In the genomic region with DNA sequence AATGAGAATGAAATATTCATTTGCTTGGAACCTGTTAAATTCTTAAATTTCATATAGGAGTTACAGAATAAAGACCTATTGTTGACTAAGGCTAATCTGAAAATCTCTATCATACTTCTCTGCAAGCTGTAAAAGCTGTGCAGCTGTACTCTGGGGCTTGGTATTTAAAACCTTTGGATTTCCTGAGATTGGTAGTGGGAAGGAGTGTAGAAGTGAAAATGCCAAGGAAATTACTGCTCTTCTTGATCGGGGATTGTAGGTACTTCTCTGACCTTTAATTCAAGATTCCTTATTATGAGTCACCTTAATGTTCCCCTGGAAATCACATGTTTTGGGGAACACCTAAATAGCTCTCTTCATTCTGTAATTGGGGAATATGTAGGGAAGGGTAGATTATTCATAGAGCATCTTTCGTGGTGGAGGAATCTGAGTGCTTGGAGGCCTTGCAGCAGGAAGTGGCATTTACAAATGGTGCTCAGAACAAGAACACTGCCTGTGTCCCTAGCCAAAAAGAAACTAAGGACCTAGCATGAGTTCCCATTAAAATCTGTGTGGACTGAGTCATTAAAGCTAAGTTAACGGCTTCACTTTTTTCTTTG, we compare ENCODE assay signal across 25 cellular contexts.
A peak's percentile ranks its signal among the peaks of the same experiment; 100 is the strongest.
DNase-seq lines count a peak whose midpoint lies in the region; TF ChIP-seq lines count a peak whose summit lies in the region.
"Had no signal": no experiment of that assay in that cellular context is flagged by ENCODE, and none has a peak within 500 bp of the region (broad histone marks: within the 10 kb centered on the region; RNA-seq: fewer than 3 reads in every experiment).

No MANE protein-coding gene starts in this region.

- no peaks in the 10 kb centered on the region for H3K27me3 ChIP-seq in CD4-positive, alpha-beta memory T cell (ENCODE audit: insufficient read depth, low read length)
- H3K27me3 ChIP-seq: esophagus squamous epithelium, hepatocyte, tibial nerve had no signal

- TF ChIP-seq POLR2A in erythroblast (IDR thresholded peaks at IDR 0.05; ENCODE audit: low read length), result no peak

- H3K27ac Mint-ChIP-seq in HFFc6, result peak overlapping the region; percentile 48; the same call in 1 of the 2 replicates
- no peak overlapping the region for H3K27ac Mint-ChIP-seq in CD4-positive, alpha-beta memory T cell
- H3K27ac Mint-ChIP-seq: activated CD8-positive, alpha-beta T cell treated with anti-CD3 and anti-CD28 coated beads for 36 hours; activated naive CD8-positive, alpha-beta T cell treated with anti-CD3 and anti-CD28 coated beads, Interleukin-2, amount 10 ng/mL, durations not matched to agents 7 days and 5 days; H9; naive B cell; stimulated activated naive CD8-positive, alpha-beta T cell treated with anti-CD3 and anti-CD28 coated beads, Interleukin-15, Interleukin-2, amounts not matched to agents 100 ng/mL and 50 ng/mL, for 24 hours had no signal

- CTCF ChIA-PET in CD4-positive, alpha-beta memory T cell (lab: Charles Lee; ENCODE audit: partially characterized antibody), result no interaction called here

- H3K4me1 ChIP-seq in CD4-positive, alpha-beta memory T cell (ENCODE audit: insufficient read depth, low read length), result no peaks in the 10 kb centered on the region

- no peak overlapping the region for H3K4me3 ChIP-seq in CD4-positive, alpha-beta memory T cell (ENCODE audit: low read length in 2 of 2)
- H3K4me3 ChIP-seq: esophagus squamous epithelium, hepatocyte, tibial nerve had no signal

- H3K9me3 Mint-ChIP-seq in HFFc6, result no peaks in the 10 kb centered on the region
- peaks cover 0 to 4% (median 1%) of the 10 kb centered on the region in 8 donors for H3K9me3 Mint-ChIP-seq in CD4-positive, alpha-beta memory T cell
- H3K9me3 Mint-ChIP-seq: activated CD8-positive, alpha-beta T cell treated with anti-CD3 and anti-CD28 coated beads for 36 hours; activated naive CD8-positive, alpha-beta T cell treated with anti-CD3 and anti-CD28 coated beads, Interleukin-2, amount 10 ng/mL, durations not matched to agents 7 days and 5 days; H9; stimulated activated naive CD8-positive, alpha-beta T cell treated with anti-CD3 and anti-CD28 coated beads, Interleukin-15, Interleukin-2, amounts not matched to agents 100 ng/mL and 50 ng/mL, for 24 hours had no signal

- POLR2A ChIA-PET in CD4-positive, alpha-beta memory T cell (lab: Charles Lee; ENCODE audit: partially characterized antibody), result no interaction called here

- no peaks in the 10 kb centered on the region; the same call in 1 of the 2 replicates for H3K36me3 Mint-ChIP-seq in HFFc6 (ENCODE audit: low read depth)
- H3K36me3 Mint-ChIP-seq in CD4-positive, alpha-beta memory T cell, result no peaks in the 10 kb centered on the region
- H3K36me3 Mint-ChIP-seq: activated naive CD8-positive, alpha-beta T cell treated with anti-CD3 and anti-CD28 coated beads, Interleukin-2, amount 10 ng/mL, durations not matched to agents 7 days and 5 days had no signal

- peaks cover 1% of the 10 kb centered on the region; the same call in 1 of the 2 replicates for H3K27me3 Mint-ChIP-seq in HFFc6 (ENCODE audit: insufficient read depth)
- peaks cover 0 to 2% of the 10 kb centered on the region in 2 donors for H3K27me3 Mint-ChIP-seq in CD4-positive, alpha-beta memory T cell
- H3K27me3 Mint-ChIP-seq: activated naive CD8-positive, alpha-beta T cell treated with anti-CD3 and anti-CD28 coated beads, Interleukin-2, amount 10 ng/mL, durations not matched to agents 7 days and 5 days had no signal

- no peak for TF ChIP-seq CTCF in HFFc6 (IDR thresholded peaks at IDR 0.05)

- H3K27ac ChIP-seq in substantia nigra (ENCODE audit: low read depth, low read length, poor library complexity, severe bottlenecking), result peak overlapping the region; percentile 41
- H3K27ac ChIP-seq in CD4-positive, alpha-beta memory T cell (ENCODE audit: low read depth, low read length), result no peak overlapping the region
- H3K27ac ChIP-seq: esophagus squamous epithelium, hepatocyte, tibial nerve had no signal

- DNase-seq in Daoy (ENCODE audit: low read depth) (peak; percentile 39), HFFc6 (no peak), foreskin melanocyte (peak; percentile 22), substantia nigra (lab: John Stamatoyannopoulos, UW) (no peak), erythroblast (lab: John Stamatoyannopoulos, UW) (no peak), dermis blood vessel endothelial cell (no peak)
- DNase-seq in CD4-positive, alpha-beta memory T cell, result no peak
- DNase-seq: activated CD8-positive, alpha-beta T cell treated with anti-CD3 and anti-CD28 coated beads for 36 hours; activated effector memory CD4-positive, alpha-beta T cell treated with anti-CD3 and anti-CD28 coated beads, Interleukin-2, amount 50 U/mL, for 16 hours; activated naive CD8-positive, alpha-beta T cell treated with anti-CD3 and anti-CD28 coated beads, Interleukin-2, amount 10 ng/mL, durations not matched to agents 7 days and 5 days; cortex of kidney; esophagus squamous epithelium; GDM1; H9; IMR-90; left cardiac atrium; naive B cell; NCI-H1105 treated with DMSO at 0.1 percent for 48 hours; NCI-H2029; NCI-H774; nucleus accumbens; T-helper 2 cell had no signal

- H3K4me3 Mint-ChIP-seq in HFFc6, result peak overlapping the region; percentile 24; the same call in 1 of the 2 replicates
- H3K4me3 Mint-ChIP-seq in CD4-positive, alpha-beta memory T cell, result no peak overlapping the region
- H3K4me3 Mint-ChIP-seq: activated CD8-positive, alpha-beta T cell treated with anti-CD3 and anti-CD28 coated beads for 36 hours; activated naive CD8-positive, alpha-beta T cell treated with anti-CD3 and anti-CD28 coated beads, Interleukin-2, amount 10 ng/mL, durations not matched to agents 7 days and 5 days; H9; naive B cell; stimulated activated naive CD8-positive, alpha-beta T cell treated with anti-CD3 and anti-CD28 coated beads, Interleukin-15, Interleukin-2, amounts not matched to agents 100 ng/mL and 50 ng/mL, for 24 hours had no signal

- H3K4me1 Mint-ChIP-seq in HFFc6 (ENCODE audit: low read depth), result peaks cover 69% of the 10 kb centered on the region; the same call in 1 of the 2 replicates
- H3K4me1 Mint-ChIP-seq in CD4-positive, alpha-beta memory T cell, result no peaks in the 10 kb centered on the region
- H3K4me1 Mint-ChIP-seq: activated naive CD8-positive, alpha-beta T cell treated with anti-CD3 and anti-CD28 coated beads, Interleukin-2, amount 10 ng/mL, durations not matched to agents 7 days and 5 days; naive B cell had no signal

- no peaks in the 10 kb centered on the region for H3K36me3 ChIP-seq in CD4-positive, alpha-beta memory T cell (ENCODE audit: insufficient read depth, low read length)
- H3K36me3 ChIP-seq: esophagus squamous epithelium, tibial nerve had no signal

- no peaks in the 10 kb centered on the region for H3K9me3 ChIP-seq in CD4-positive, alpha-beta memory T cell (ENCODE audit: control insufficient read depth in 1 of 2, low read length in 2 of 2)
- H3K9me3 ChIP-seq: esophagus squamous epithelium, tibial nerve had no signal

- intact Hi-C loops in CD4-positive, alpha-beta memory T cell (cut with micrococcal nuclease), result no loop called here

Comparison
In these comparisons a context has a peak if more than half of its experiments do, and no peak if none do; other contexts are left out.
1. DNase-seq: peak in Daoy (single experiment) and foreskin melanocyte (single experiment); none in HFFc6 (single experiment), substantia nigra (0 of 49), CD4-positive, alpha-beta memory T cell (0 of 5), erythroblast (0 of 2) and dermis blood vessel endothelial cell (single experiment).